Comparison of ENCODE assay signal across 14 cellular contexts in genomic region chr15:69013726-69014406, GRCh38. TPM values are rescaled to one million over a fixed set of nuclear protein-coding genes. Genes with fewer than 3 reads are reported as not detected.
"Had no signal": no experiment of that assay in that cellular context is flagged by ENCODE, and none has a peak within 500 bp of the region (broad histone marks: within the 10 kb centered on the region; RNA-seq: fewer than 3 reads in every experiment).

No MANE protein-coding gene starts in this region.

- DNase-seq: activated CD4-positive, alpha-beta T cell treated with anti-CD3 and anti-CD28 coated beads, Interleukin-2, amount 10 ng/mL, durations not matched to agents 24 days and 14 days; activated effector memory CD4-positive, alpha-beta T cell treated with Interleukin-2 at 50 U/mL for 16 hours; activated T-cell treated with anti-CD3 and anti-CD28 coated beads, Interleukin-2, amount 50 U/mL, for 1 hour; amygdala; effector memory CD8-positive, alpha-beta T cell; left cardiac atrium; midbrain; naive B cell; small intestine; tibial artery had no signal

- ATAC-seq: effector memory CD8-positive, alpha-beta T cell; left cardiac atrium had no signal

- H3K4me3 ChIP-seq: lung, right atrium auricular region, tibial artery, vagina had no signal

- H3K4me1 ChIP-seq: right atrium auricular region, tibial artery, vagina had no signal

- H3K27me3 ChIP-seq: right atrium auricular region, vagina had no signal

- H3K27ac ChIP-seq: right atrium auricular region, tibial artery, vagina had no signal

- H3K36me3 ChIP-seq: right atrium auricular region, tibial artery, vagina had no signal

RNA-seq across cellular contexts. Expression of gene NOX5, which starts 0.6 kb away (rescaled TPM):
- total RNA-seq: activated CD4-positive, alpha-beta T cell treated with anti-CD3 and anti-CD28 coated beads, Interleukin-2, amount 10 ng/mL, durations not matched to agents 24 days and 14 days; activated CD8-positive, alpha-beta memory T cell treated with anti-CD3 and anti-CD28 coated beads for 36 hours had no signal
